Comparison of ENCODE assay signal across 1 cellular context in the genomic region with DNA sequence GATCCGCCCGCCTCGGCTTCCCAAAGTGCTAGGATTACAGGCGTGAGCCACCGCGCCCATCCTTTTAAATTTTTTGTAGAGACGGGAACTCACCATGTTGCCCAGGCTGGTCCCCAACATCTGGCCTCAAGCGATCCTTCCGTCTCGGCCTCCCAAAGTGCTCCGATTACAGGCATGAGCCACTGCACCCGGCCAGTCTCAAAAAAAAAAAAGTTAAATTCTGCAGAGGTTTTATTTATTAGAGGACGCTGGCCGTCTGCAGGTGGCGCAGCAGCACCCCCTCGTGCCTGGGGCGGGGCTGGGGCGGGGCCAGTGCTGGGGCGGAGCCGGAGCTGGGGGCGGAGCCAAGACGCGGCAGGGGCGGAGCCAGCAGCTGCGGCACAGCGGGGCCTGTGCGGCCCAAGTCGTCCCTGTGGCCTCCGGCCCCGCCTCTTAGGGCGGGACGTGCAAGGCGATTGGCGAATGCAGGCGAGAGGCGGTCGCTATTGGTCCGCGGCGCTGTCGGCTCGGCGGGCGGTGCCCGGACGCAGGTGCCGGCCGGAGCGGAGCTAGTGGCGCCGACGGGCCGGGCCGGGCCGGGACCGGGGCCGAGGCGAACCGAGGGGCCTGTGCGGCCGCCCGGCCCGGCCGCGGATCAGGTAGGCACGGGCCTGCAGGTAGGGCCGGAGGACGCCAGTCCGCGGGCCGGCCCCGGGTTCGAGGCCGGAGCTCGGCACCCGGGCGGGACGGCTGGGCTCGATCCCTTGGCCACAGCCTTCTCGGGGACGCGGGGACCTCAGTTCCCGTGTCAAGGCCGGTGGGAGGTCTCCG.
A peak's percentile ranks its signal among the peaks of the same experiment; 100 is the strongest.
TF ChIP-seq lines count a peak whose summit lies in the region.

Gene MARCHF2, plus strand, starts transcription at position 523 of the 810 bp plus-strand sequence. CDS start 8,536 bp downstream, outside the sequence.

TF ChIP-seq in GM12878, 131 proteins besides CTCF, POLR2A, EP300 and RAD21 (continued from another document):
- TF ChIP-seq, protein P1, sequence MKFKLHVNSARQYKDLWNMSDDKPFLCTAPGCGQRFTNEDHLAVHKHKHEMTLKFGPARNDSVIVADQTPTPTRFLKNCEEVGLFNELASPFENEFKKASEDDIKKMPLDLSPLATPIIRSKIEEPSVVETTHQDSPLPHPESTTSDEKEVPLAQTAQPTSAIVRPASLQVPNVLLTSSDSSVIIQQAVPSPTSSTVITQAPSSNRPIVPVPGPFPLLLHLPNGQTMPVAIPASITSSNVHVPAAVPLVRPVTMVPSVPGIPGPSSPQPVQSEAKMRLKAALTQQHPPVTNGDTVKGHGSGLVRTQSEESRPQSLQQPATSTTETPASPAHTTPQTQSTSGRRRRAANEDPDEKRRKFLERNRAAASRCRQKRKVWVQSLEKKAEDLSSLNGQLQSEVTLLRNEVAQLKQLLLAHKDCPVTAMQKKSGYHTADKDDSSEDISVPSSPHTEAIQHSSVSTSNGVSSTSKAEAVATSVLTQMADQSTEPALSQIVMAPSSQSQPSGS (IDR thresholded peaks at IDR 0.05; ENCODE audit: low read length), result no peak
- TF ChIP-seq FOXK2 (IDR thresholded peaks at IDR 0.05), result no peak
- no peak for TF ChIP-seq BRCA1 (IDR thresholded peaks at IDR 0.05; ENCODE audit: low read depth, low read length)
- TF ChIP-seq HDGF (IDR thresholded peaks at IDR 0.05), result no peak
- no peak for TF ChIP-seq ETV6 (conservative IDR thresholded peaks at IDR 0.05 in 1 of 2, IDR thresholded peaks at IDR 0.05 in 1 of 2; ENCODE audit: borderline replicate concordance in 1 of 2, low read depth in 1 of 2)
- no peak; the same call in 1 of the 2 replicates for TF ChIP-seq CREM (IDR thresholded peaks at IDR 0.05; ENCODE audit: low read depth)
- no peak for TF ChIP-seq ZNF622 (IDR thresholded peaks at IDR 0.05)
- TF ChIP-seq, protein P2, sequence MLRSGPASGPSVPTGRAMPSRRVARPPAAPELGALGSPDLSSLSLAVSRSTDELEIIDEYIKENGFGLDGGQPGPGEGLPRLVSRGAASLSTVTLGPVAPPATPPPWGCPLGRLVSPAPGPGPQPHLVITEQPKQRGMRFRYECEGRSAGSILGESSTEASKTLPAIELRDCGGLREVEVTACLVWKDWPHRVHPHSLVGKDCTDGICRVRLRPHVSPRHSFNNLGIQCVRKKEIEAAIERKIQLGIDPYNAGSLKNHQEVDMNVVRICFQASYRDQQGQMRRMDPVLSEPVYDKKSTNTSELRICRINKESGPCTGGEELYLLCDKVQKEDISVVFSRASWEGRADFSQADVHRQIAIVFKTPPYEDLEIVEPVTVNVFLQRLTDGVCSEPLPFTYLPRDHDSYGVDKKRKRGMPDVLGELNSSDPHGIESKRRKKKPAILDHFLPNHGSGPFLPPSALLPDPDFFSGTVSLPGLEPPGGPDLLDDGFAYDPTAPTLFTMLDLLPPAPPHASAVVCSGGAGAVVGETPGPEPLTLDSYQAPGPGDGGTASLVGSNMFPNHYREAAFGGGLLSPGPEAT (IDR thresholded peaks at IDR 0.05; ENCODE audit: low read depth), result no peak
- TF ChIP-seq ZNF24 (IDR thresholded peaks at IDR 0.05), result no peak
- no peak for TF ChIP-seq EZH2 (IDR thresholded peaks at IDR 0.05; ENCODE audit: borderline replicate concordance, control insufficient read depth, low read depth, low read length)
- no peak for TF ChIP-seq CEBPB (IDR thresholded peaks at IDR 0.05; ENCODE audit: borderline replicate concordance in 1 of 2, low read depth in 2 of 2, low read length in 2 of 2)
- no peak for TF ChIP-seq HSF1 (IDR thresholded peaks at IDR 0.05; ENCODE audit: low read depth, low read length)
- TF ChIP-seq, protein P3, sequence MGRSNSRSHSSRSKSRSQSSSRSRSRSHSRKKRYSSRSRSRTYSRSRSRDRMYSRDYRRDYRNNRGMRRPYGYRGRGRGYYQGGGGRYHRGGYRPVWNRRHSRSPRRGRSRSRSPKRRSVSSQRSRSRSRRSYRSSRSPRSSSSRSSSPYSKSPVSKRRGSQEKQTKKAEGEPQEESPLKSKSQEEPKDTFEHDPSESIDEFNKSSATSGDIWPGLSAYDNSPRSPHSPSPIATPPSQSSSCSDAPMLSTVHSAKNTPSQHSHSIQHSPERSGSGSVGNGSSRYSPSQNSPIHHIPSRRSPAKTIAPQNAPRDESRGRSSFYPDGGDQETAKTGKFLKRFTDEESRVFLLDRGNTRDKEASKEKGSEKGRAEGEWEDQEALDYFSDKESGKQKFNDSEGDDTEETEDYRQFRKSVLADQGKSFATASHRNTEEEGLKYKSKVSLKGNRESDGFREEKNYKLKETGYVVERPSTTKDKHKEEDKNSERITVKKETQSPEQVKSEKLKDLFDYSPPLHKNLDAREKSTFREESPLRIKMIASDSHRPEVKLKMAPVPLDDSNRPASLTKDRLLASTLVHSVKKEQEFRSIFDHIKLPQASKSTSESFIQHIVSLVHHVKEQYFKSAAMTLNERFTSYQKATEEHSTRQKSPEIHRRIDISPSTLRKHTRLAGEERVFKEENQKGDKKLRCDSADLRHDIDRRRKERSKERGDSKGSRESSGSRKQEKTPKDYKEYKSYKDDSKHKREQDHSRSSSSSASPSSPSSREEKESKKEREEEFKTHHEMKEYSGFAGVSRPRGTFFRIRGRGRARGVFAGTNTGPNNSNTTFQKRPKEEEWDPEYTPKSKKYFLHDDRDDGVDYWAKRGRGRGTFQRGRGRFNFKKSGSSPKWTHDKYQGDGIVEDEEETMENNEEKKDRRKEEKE (IDR thresholded peaks at IDR 0.05), result 0 out of 2 replicates have a peak, but pooled peaks have one; percentile 16
- no peak for TF ChIP-seq NR2C2 (IDR thresholded peaks at IDR 0.05; ENCODE audit: borderline replicate concordance, control insufficient read depth, insufficient read length, low read depth)
- no peak for TF ChIP-seq PAX5 (IDR thresholded peaks at IDR 0.05; ENCODE audit: borderline replicate concordance, low read depth, low read length)
- no peak for TF ChIP-seq CUX1 (IDR thresholded peaks at IDR 0.05; ENCODE audit: insufficient replicate concordance, low read depth, low read length)
- TF ChIP-seq IRF4 (IDR thresholded peaks at IDR 0.05; ENCODE audit: low read depth, low read length), result no peak
- TF ChIP-seq, protein P4, sequence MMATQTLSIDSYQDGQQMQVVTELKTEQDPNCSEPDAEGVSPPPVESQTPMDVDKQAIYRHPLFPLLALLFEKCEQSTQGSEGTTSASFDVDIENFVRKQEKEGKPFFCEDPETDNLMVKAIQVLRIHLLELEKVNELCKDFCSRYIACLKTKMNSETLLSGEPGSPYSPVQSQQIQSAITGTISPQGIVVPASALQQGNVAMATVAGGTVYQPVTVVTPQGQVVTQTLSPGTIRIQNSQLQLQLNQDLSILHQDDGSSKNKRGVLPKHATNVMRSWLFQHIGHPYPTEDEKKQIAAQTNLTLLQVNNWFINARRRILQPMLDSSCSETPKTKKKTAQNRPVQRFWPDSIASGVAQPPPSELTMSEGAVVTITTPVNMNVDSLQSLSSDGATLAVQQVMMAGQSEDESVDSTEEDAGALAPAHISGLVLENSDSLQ (IDR thresholded peaks at IDR 0.05), result peak; percentile 97
- TF ChIP-seq SMAD1 (IDR thresholded peaks at IDR 0.05; ENCODE audit: low read depth, partially characterized antibody), result no peak
